1 cellular context compared by ENCODE assay signal in the genomic region with DNA sequence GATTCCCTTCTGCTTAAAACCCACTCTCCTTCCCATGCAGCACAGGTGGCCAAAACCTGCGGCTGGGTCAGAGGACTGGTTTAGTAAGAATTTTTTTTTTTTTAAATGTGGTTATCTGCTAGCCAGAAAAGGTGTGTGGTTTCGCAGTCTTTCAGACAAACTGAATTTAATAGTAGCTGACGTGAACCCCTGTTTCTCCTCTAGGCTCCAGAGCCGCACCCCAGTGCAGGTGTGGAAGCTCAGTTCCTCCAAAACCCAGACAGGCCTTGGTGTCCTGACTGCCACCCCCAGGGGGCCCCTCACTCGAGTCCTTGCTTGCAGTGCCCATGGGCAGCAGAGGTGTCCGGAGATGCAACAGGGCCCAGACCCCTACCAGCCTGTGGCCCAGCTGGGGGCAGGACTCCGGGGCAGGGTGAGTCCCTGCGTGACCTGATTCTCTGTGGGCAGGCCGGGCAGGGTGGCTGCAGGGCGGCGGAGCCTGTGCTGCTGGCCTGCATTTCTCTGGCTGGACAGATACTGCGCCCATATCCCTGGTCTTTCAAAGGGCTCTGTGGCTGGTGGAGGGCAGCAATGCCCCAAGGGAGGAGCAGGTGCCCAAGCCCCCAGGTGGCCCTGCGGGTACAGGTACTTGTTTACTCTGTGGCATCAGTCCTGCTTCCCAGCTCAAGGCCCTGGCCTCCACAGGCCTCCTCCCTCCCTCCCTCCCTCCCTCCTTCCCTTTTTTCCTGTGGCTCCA.
TF ChIP-seq lines count a peak whose summit lies in the region.

No MANE protein-coding gene starts in this region.

TF ChIP-seq in A549, 52 proteins besides CTCF, POLR2A, EP300 and RAD21:
- TF ChIP-seq, protein P1, sequence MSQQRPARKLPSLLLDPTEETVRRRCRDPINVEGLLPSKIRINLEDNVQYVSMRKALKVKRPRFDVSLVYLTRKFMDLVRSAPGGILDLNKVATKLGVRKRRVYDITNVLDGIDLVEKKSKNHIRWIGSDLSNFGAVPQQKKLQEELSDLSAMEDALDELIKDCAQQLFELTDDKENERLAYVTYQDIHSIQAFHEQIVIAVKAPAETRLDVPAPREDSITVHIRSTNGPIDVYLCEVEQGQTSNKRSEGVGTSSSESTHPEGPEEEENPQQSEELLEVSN (IDR thresholded peaks at IDR 0.05; ENCODE audit: borderline replicate concordance, low read depth) = no peak
- TF ChIP-seq KDM1A (IDR thresholded peaks at IDR 0.05; ENCODE audit: low read depth) = no peak
- TF ChIP-seq HOXB13 (CRISPR knock-in tag; IDR thresholded peaks at IDR 0.05; ENCODE audit: low read depth) = no peak
- TF ChIP-seq, protein P2, sequence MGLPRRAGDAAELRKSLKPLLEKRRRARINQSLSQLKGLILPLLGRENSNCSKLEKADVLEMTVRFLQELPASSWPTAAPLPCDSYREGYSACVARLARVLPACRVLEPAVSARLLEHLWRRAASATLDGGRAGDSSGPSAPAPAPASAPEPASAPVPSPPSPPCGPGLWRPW (IDR thresholded peaks at IDR 0.05) = no peak
- TF ChIP-seq, protein P3, sequence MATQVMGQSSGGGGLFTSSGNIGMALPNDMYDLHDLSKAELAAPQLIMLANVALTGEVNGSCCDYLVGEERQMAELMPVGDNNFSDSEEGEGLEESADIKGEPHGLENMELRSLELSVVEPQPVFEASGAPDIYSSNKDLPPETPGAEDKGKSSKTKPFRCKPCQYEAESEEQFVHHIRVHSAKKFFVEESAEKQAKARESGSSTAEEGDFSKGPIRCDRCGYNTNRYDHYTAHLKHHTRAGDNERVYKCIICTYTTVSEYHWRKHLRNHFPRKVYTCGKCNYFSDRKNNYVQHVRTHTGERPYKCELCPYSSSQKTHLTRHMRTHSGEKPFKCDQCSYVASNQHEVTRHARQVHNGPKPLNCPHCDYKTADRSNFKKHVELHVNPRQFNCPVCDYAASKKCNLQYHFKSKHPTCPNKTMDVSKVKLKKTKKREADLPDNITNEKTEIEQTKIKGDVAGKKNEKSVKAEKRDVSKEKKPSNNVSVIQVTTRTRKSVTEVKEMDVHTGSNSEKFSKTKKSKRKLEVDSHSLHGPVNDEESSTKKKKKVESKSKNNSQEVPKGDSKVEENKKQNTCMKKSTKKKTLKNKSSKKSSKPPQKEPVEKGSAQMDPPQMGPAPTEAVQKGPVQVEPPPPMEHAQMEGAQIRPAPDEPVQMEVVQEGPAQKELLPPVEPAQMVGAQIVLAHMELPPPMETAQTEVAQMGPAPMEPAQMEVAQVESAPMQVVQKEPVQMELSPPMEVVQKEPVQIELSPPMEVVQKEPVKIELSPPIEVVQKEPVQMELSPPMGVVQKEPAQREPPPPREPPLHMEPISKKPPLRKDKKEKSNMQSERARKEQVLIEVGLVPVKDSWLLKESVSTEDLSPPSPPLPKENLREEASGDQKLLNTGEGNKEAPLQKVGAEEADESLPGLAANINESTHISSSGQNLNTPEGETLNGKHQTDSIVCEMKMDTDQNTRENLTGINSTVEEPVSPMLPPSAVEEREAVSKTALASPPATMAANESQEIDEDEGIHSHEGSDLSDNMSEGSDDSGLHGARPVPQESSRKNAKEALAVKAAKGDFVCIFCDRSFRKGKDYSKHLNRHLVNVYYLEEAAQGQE (IDR thresholded peaks at IDR 0.05) = no peak
- no peak for TF ChIP-seq ESRRA (IDR thresholded peaks at IDR 0.05; ENCODE audit: borderline replicate concordance, low read length)
- TF ChIP-seq NR3C1 (IDR thresholded peaks at IDR 0.05) = no peak
- no peak for TF ChIP-seq KDM5A (IDR thresholded peaks at IDR 0.05)
- no peak for TF ChIP-seq RFX5 (IDR thresholded peaks at IDR 0.05)
- TF ChIP-seq HOXA7 (CRISPR knock-in tag; IDR thresholded peaks at IDR 0.05) = no peak
- TF ChIP-seq NPAS2 (CRISPR knock-in tag; IDR thresholded peaks at IDR 0.05; ENCODE audit: borderline replicate concordance) = no peak
- TF ChIP-seq FOXS1 (CRISPR knock-in tag; IDR thresholded peaks at IDR 0.05) = no peak
- TF ChIP-seq FOSB (CRISPR knock-in tag; IDR thresholded peaks at IDR 0.05) = no peak
- no peak for TF ChIP-seq RARB (CRISPR knock-in tag; IDR thresholded peaks at IDR 0.05)
- TF ChIP-seq MYC (IDR thresholded peaks at IDR 0.05; ENCODE audit: borderline replicate concordance, low read length) = no peak
TF ChIP-seq in A549: peak in this region for 0.
